ENCODE assay signal across 13 cellular contexts in the genomic region with DNA sequence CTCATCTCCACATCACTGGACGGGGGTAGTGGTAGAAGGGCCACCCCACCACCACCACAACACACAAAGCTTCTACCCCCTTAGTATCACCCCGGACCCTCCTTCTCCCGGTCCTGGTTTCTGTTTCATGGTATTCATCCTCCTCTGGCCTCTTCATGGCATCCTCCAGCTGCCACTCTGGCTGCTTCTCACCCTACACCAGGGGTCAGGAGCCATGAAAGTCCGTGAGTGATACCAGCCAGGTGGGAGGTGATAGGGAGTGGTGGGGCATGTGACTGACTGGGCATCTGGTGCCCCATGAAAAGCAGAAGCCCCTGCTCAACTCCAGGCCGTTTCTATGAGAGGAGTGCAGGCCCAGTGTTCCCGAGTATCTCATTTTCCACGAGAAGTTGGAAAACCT.
DNase-seq lines count a peak whose midpoint lies in the region; ATAC-seq and TF ChIP-seq lines count a peak whose summit lies in the region.
"Had no signal": no experiment of that assay in that cellular context is flagged by ENCODE, and none has a peak within 500 bp of the region (broad histone marks: within the 10 kb centered on the region; RNA-seq: fewer than 3 reads in every experiment).

No MANE protein-coding gene starts in this region.

- TF ChIP-seq CTCF in heart left ventricle (IDR thresholded peaks at IDR 0.05) (no peak), dorsolateral prefrontal cortex (IDR thresholded peaks at IDR 0.05 in 54 of 56, conservative IDR thresholded peaks at IDR 0.05 in 2 of 56; ENCODE audit: low read depth in 1 of 56, partially characterized antibody in 56 of 56) (no peak), upper lobe of right lung (IDR thresholded peaks at IDR 0.05) (no peak), WERI-Rb-1 (IDR thresholded peaks at IDR 0.05; ENCODE audit: low read depth, low read length) (no peak)

- H3K4me2 ChIP-seq in neuronal stem cell (ENCODE audit: insufficient read depth, low read length, poor library complexity, severe bottlenecking), result no peak overlapping the region

- ATAC-seq in heart left ventricle (no peak), upper lobe of right lung (no peak), HG02759 (IDR thresholded peaks at IDR 0.05; ENCODE audit: unreplicated experiment) (no peak)

- H3K14ac ChIP-seq in neuronal stem cell (ENCODE audit: low read length), result no peak overlapping the region

- no peak overlapping the region for H2AK5ac ChIP-seq in neuronal stem cell (ENCODE audit: low read depth, low read length)

- 77 to 84% (median 80%) methylated on average over 7 of the region's 7 CpGs for WGBS in heart left ventricle, 4 donors
- no CpG with 5 or more reads among the region's 7 CpGs for WGBS in neuronal stem cell (ENCODE audit: extremely low coverage in 2 of 2, insufficient read length in 2 of 2, insufficient replicate concordance in 1 of 2), 2 donors

- no peaks in the 10 kb centered on the region for H3K9me3 ChIP-seq in heart left ventricle
- H3K9me3 ChIP-seq in neuronal stem cell (replicated peaks in 1 of 2; ENCODE audit: control insufficient read depth in 2 of 2, insufficient read depth in 1 of 2, low read depth in 1 of 2, low read length in 2 of 2), result no peaks in the 10 kb centered on the region
- H3K9me3 ChIP-seq in upper lobe of right lung, result no peaks in the 10 kb centered on the region
- H3K9me3 ChIP-seq in WERI-Rb-1 (ENCODE audit: severe bottlenecking), result no peaks in the 10 kb centered on the region
- H3K9me3 ChIP-seq: SJCRH30 had no signal

- H3K27me3 ChIP-seq in heart left ventricle (no peaks in the 10 kb centered on the region), dorsolateral prefrontal cortex (no peaks in the 10 kb centered on the region), neuronal stem cell (ENCODE audit: control insufficient read depth in 3 of 3, insufficient read depth in 3 of 3, low read depth in 1 of 3, low read length in 3 of 3) (no peaks in the 10 kb centered on the region), upper lobe of right lung (no peaks in the 10 kb centered on the region), WERI-Rb-1 (ENCODE audit: insufficient read depth, low read depth, severe bottlenecking) (no peaks in the 10 kb centered on the region)
- H3K27me3 ChIP-seq: SJCRH30 had no signal

- H3K79me1 ChIP-seq in neuronal stem cell (ENCODE audit: low read depth, low read length), result no peaks in the 10 kb centered on the region

- H3K4me1 ChIP-seq in heart left ventricle (peaks cover 6 to 70% (median 46%) of the 10 kb centered on the region in 12 donors), neuronal stem cell (ENCODE audit: control insufficient read depth in 2 of 2, insufficient read depth in 1 of 2, low read depth in 1 of 2, low read length in 2 of 2) (peaks cover 0 to 11% of the 10 kb centered on the region in 2 donors), upper lobe of right lung (peaks cover 28% of the 10 kb centered on the region)

- no peak overlapping the region for H2BK5ac ChIP-seq in neuronal stem cell (ENCODE audit: low read length)

- no peak overlapping the region for H3K4ac ChIP-seq in neuronal stem cell (ENCODE audit: low read length)

- intact Hi-C loops in heart left ventricle (cut with DNase I) (loop anchor here in 2 of 10 donors (5.0 to 10.0 kb wide), 2 partner anchors 67 to 69 kb away; no protein-coding TSS in a partner anchor), cardiac septum (cut with DNase I) (no loop called here), dorsolateral prefrontal cortex (cut with DNase I) (loop anchor here in 1 of 2 donors (10.0 kb wide), 1 partner anchor 61 kb away; no protein-coding TSS in a partner anchor), upper lobe of right lung (cut with DNase I) (no loop called here)

- peak overlapping the region; percentile 31 for H3K18ac ChIP-seq in neuronal stem cell (ENCODE audit: low read length)

- H4K91ac ChIP-seq in neuronal stem cell (ENCODE audit: low read depth, low read length, poor library complexity), result no peak overlapping the region

- H3K36me3 ChIP-seq in heart left ventricle, result peaks cover 0 to 29% (median 9%) of the 10 kb centered on the region in 9 donors
- no peaks in the 10 kb centered on the region for H3K36me3 ChIP-seq in neuronal stem cell (replicated peaks in 1 of 2; ENCODE audit: control insufficient read depth in 2 of 2, insufficient read depth in 2 of 2, low read length in 2 of 2)
- H3K36me3 ChIP-seq in upper lobe of right lung, result peaks cover 24% of the 10 kb centered on the region
- H3K36me3 ChIP-seq in WERI-Rb-1, result no peaks in the 10 kb centered on the region
- H3K36me3 ChIP-seq: SJCRH30 had no signal

- TF ChIP-seq POLR2A in heart left ventricle (IDR thresholded peaks at IDR 0.05), result no peak

- no peak overlapping the region for H2AFZ ChIP-seq in neuronal stem cell (ENCODE audit: low read length)

- H3K9ac ChIP-seq in neuronal stem cell (ENCODE audit: low read depth, low read length, poor library complexity), result no peak overlapping the region

- H3K27ac ChIP-seq in heart left ventricle (peak overlapping the region; percentile 6 to 78 (median 66)), dorsolateral prefrontal cortex (peak overlapping the region in 46 of 59 donors; percentile 11 to 88 (median 64)), neuronal stem cell (replicated peaks; ENCODE audit: low read length) (no peak overlapping the region), upper lobe of right lung (peak overlapping the region; percentile 59), WERI-Rb-1 (no peak overlapping the region)
- H3K27ac ChIP-seq: SJCRH30 had no signal

- DNase-seq in heart left ventricle, result no peak
- DNase-seq in cardiac septum (ENCODE audit: low spot score), result no peak
- no peak for DNase-seq in dorsolateral prefrontal cortex
- no peak for DNase-seq in neuronal stem cell (ENCODE audit: low spot score)
- no peak for DNase-seq in upper lobe of right lung
- no peak for DNase-seq in WERI-Rb-1
- DNase-seq in GOT3 (lab: John Stamatoyannopoulos, UW), result no peak
- DNase-seq: activated effector memory CD4-positive, alpha-beta T cell treated with anti-CD3 and anti-CD28 coated beads, Interleukin-2, amount 50 U/mL, for 16 hours; DND-41; H9; NCI-H1694 treated with DMSO at 0.1 percent for 48 hours; SJCRH30 had no signal

- H4K8ac ChIP-seq in neuronal stem cell (ENCODE audit: low read depth, low read length), result no peak overlapping the region

- no peak overlapping the region for H3K23ac ChIP-seq in neuronal stem cell (ENCODE audit: low read depth, low read length, poor library complexity)

- no peak overlapping the region for H2BK120ac ChIP-seq in neuronal stem cell (ENCODE audit: low read depth, low read length)

- H2BK12ac ChIP-seq in neuronal stem cell (ENCODE audit: low read length), result no peak overlapping the region

- H3K4me3 ChIP-seq in heart left ventricle, result no peak overlapping the region
- H3K4me3 ChIP-seq in dorsolateral prefrontal cortex, result no peak overlapping the region
- H3K4me3 ChIP-seq in neuronal stem cell (ENCODE audit: low read length in 2 of 2), result no peak overlapping the region
- no peak overlapping the region for H3K4me3 ChIP-seq in upper lobe of right lung
- no peak overlapping the region for H3K4me3 ChIP-seq in WERI-Rb-1 (ENCODE audit: low read depth, low read length)
- H3K4me3 ChIP-seq: SJCRH30 had no signal

- H2BK15ac ChIP-seq in neuronal stem cell (ENCODE audit: low read length), result no peak overlapping the region

Comparison
In these comparisons a context has a peak if more than half of its experiments do, and no peak if none do; other contexts are left out.
1. H3K27ac ChIP-seq: peak in heart left ventricle (12 of 12), dorsolateral prefrontal cortex (46 of 59) and upper lobe of right lung (single experiment); none in neuronal stem cell (single experiment) and WERI-Rb-1 (single experiment).